Comparison of ENCODE assay signal across 1 cellular context in genomic region chr11:12453243-12453642, GRCh38.
TF ChIP-seq lines count a peak whose summit lies in the region.

No MANE protein-coding gene starts in this region.

TF ChIP-seq in IMR-90, 13 proteins besides CTCF, POLR2A, EP300 and RAD21:
- TF ChIP-seq ELK1 (IDR thresholded peaks at IDR 0.05; ENCODE audit: borderline replicate concordance, low read depth, low read length) (no peak), SMC3 (IDR thresholded peaks at IDR 0.05; ENCODE audit: low read depth, low read length) (no peak), MAZ (IDR thresholded peaks at IDR 0.05; ENCODE audit: borderline replicate concordance, low read depth, low read length) (no peak), MXI1 (IDR thresholded peaks at IDR 0.05; ENCODE audit: borderline replicate concordance, low read depth, low read length) (no peak), USF2 (IDR thresholded peaks at IDR 0.05; ENCODE audit: low read depth, low read length) (no peak), RCOR1 (IDR thresholded peaks at IDR 0.05; ENCODE audit: insufficient replicate concordance, low read length) (no peak), CHD1 (IDR thresholded peaks at IDR 0.05; ENCODE audit: low read depth, low read length) (no peak), CEBPB (IDR thresholded peaks at IDR 0.05; ENCODE audit: low read depth, low read length) (no peak), BHLHE40 (IDR thresholded peaks at IDR 0.05; ENCODE audit: low read depth, low read length) (no peak), MAFK (IDR thresholded peaks at IDR 0.05; ENCODE audit: low read depth, low read length) (no peak), RFX5 (IDR thresholded peaks at IDR 0.05; ENCODE audit: low read depth, low read length) (no peak), FOS (IDR thresholded peaks at IDR 0.05; ENCODE audit: low read depth, low read length) (no peak), NFE2L2 (IDR thresholded peaks at IDR 0.05; ENCODE audit: low read depth, low read length) (no peak)
